In the genomic region with DNA sequence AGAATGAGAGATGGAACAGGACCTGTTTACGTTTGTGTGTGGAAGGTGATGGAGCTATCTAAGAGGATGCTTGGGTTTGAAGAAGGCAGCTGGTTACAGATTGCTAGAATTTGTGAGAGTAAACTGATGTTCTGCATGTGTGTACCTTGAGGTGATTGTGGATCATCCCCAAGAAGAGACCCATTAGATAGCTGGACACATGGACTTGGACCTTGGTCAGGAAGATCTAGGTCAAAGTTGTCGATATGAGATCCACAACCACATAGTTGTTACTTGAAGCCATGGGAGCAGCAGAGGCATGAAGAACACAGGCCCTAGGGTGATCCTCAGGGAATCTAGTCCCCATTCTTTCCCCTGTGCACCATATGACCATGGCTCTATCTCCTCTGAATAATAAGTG, we compare ENCODE assay signal across 29 cellular contexts.
"Had no signal": no experiment of that assay in that cellular context is flagged by ENCODE, and none has a peak within 500 bp of the region (broad histone marks: within the 10 kb centered on the region; RNA-seq: fewer than 3 reads in every experiment).

No MANE protein-coding gene starts in this region.

- DNase-seq: colonic mucosa; cortex of kidney; dermis blood vessel endothelial cell; dorsolateral prefrontal cortex; effector CD4-positive, alpha-beta T cell; effector CD8-positive, alpha-beta T cell; effector memory CD4-positive, alpha-beta T cell; effector memory CD8-positive, alpha-beta T cell; endodermal cell; erythroblast; esophagus squamous epithelium; foreskin fibroblast; foreskin keratinocyte; foreskin melanocyte; gastrocnemius medialis; glutamatergic neuron; head of caudate nucleus; heart left ventricle; heart right ventricle had no signal

- H3K27ac ChIP-seq: colonic mucosa, coronary artery, dorsolateral prefrontal cortex, epithelial cell of prostate, esophagus muscularis mucosa, esophagus squamous epithelium, foreskin keratinocyte, gastrocnemius medialis, gastroesophageal sphincter, heart left ventricle, heart right ventricle had no signal

- H3K27me3 Mint-ChIP-seq: dendritic cell treated with granulocyte-macrophage colony-stimulating factor and Interleukin-4, amounts not matched to agents 40 ng/mL and 50 ng/mL, for 4 days; effector memory CD8-positive, alpha-beta T cell had no signal

- H3K36me3 ChIP-seq: colonic mucosa, esophagus muscularis mucosa, esophagus squamous epithelium, gastrocnemius medialis, gastroesophageal sphincter, heart left ventricle, heart right ventricle had no signal

- ATAC-seq: effector memory CD8-positive, alpha-beta T cell; esophagus mucosa; foreskin keratinocyte; gastrocnemius medialis; gastroesophageal sphincter; heart left ventricle; heart right ventricle had no signal

- FAIRE-seq: colon, endometrium, endothelial cell of umbilical vein, frontal cortex had no signal

- H3K9me3 ChIP-seq: colonic mucosa, esophagus muscularis mucosa, esophagus squamous epithelium, gastrocnemius medialis, gastroesophageal sphincter, heart left ventricle, heart right ventricle had no signal

- H3K4me3 ChIP-seq: colonic mucosa, coronary artery, dorsolateral prefrontal cortex, esophagus muscularis mucosa, esophagus squamous epithelium, gastrocnemius medialis, gastroesophageal sphincter, heart left ventricle, heart right ventricle had no signal

- H3K27me3 ChIP-seq: colonic mucosa, dorsolateral prefrontal cortex, esophagus muscularis mucosa, esophagus squamous epithelium, foreskin keratinocyte, gastrocnemius medialis, gastroesophageal sphincter, heart left ventricle, heart right ventricle had no signal

- H3K4me1 ChIP-seq: colonic mucosa, esophagus squamous epithelium, foreskin keratinocyte, gastrocnemius medialis, gastroesophageal sphincter, heart right ventricle had no signal

- H3K9me3 Mint-ChIP-seq: dendritic cell treated with granulocyte-macrophage colony-stimulating factor and Interleukin-4, amounts not matched to agents 40 ng/mL and 50 ng/mL, for 4 days; effector memory CD8-positive, alpha-beta T cell; endodermal cell had no signal

- H3K4me3 Mint-ChIP-seq: dendritic cell treated with granulocyte-macrophage colony-stimulating factor and Interleukin-4, amounts not matched to agents 40 ng/mL and 50 ng/mL, for 4 days; effector memory CD8-positive, alpha-beta T cell; endodermal cell had no signal

- H3K27ac Mint-ChIP-seq: dendritic cell treated with granulocyte-macrophage colony-stimulating factor and Interleukin-4, amounts not matched to agents 40 ng/mL and 50 ng/mL, for 4 days; effector memory CD8-positive, alpha-beta T cell; endodermal cell had no signal
